In the genomic region with DNA sequence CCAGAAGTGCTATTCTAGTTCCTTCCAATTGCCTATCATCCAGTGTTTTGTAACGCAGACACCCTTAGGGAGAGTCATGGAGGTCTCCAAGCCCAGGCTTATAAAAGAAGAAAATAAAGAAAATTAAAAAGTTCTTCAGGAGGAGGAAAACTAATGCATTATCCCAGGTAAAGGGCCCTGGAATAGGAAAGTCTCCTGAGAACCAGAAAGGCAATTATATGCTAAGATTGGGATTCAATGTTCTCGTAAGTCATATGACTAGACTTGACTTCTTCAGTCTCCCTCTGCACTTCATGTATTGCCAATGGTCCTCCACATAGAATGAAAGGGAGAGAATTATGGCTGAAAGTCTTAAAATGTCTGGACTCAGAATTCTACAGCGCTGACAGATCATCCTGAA, we compare ENCODE assay signal across 17 cellular contexts.
"Had no signal": no experiment of that assay in that cellular context is flagged by ENCODE, and none has a peak within 500 bp of the region (broad histone marks: within the 10 kb centered on the region; RNA-seq: fewer than 3 reads in every experiment).

No MANE protein-coding gene starts in this region.

- H3K4me3 Mint-ChIP-seq: naive B cell, nephron progenitor cell had no signal

- DNase-seq: cortex of kidney; effector memory CD4-positive, alpha-beta T cell; heart left ventricle; islet precursor cell; left ventricle myocardium inferior; lower lobe of right lung; mesenchymal stem cell; naive B cell; nephron progenitor cell; right cardiac atrium; small intestine; stimulated activated CD4-positive, alpha-beta T cell treated with anti-CD3 and anti-CD28 coated beads, Interleukin-12 subunit alpha, Interleukin-12 subunit beta, amount 100 ng/mL, for 4 hours; stimulated activated naive CD4-positive, alpha-beta T cell; testis; trophoblast cell had no signal

- H3K9me3 Mint-ChIP-seq: nephron progenitor cell had no signal

- H3K27me3 ChIP-seq: heart left ventricle, testis had no signal

- ATAC-seq: esophagus mucosa, heart left ventricle, lower lobe of right lung had no signal

- H3K27ac Mint-ChIP-seq: naive B cell, nephron progenitor cell, progenitor cell of endocrine pancreas had no signal

- H3K36me3 ChIP-seq: heart left ventricle, left ventricle myocardium inferior, lower lobe of right lung had no signal

- H3K4me1 Mint-ChIP-seq: naive B cell had no signal

- H3K4me3 ChIP-seq: heart left ventricle, left ventricle myocardium inferior, lower lobe of right lung, testis had no signal

- H3K36me3 Mint-ChIP-seq: naive B cell had no signal

- H3K27ac ChIP-seq: left ventricle myocardium inferior, lower lobe of right lung, testis had no signal

- H3K4me1 ChIP-seq: heart left ventricle, left ventricle myocardium inferior, lower lobe of right lung, testis had no signal

- H3K9me3 ChIP-seq: heart left ventricle, left ventricle myocardium inferior, lower lobe of right lung, testis had no signal
